In the genomic region with DNA sequence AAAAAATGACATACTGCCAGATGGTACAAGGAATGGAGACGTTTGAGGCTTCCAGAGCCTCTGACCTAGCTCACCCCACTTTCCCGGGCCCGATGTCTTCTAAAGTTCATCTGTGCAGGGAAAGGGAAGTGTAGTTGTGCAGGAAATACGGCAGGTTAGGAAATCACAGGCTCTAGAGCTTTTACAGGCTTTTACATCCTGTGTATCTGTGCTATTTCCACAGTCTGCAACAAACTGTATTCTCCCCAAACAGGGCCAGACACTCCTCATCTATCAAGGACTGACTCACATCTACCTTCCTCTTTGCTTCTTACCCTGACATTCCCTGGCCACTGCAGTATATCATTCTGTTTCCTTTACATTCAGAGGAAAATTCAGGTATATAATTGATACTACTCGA, we compare ENCODE assay signal across 1 cellular context.
TF ChIP-seq lines count a peak whose summit lies in the region.

No MANE protein-coding gene starts in this region.

TF ChIP-seq in IMR-90, 13 proteins besides CTCF, POLR2A, EP300 and RAD21:
- TF ChIP-seq, protein P1, sequence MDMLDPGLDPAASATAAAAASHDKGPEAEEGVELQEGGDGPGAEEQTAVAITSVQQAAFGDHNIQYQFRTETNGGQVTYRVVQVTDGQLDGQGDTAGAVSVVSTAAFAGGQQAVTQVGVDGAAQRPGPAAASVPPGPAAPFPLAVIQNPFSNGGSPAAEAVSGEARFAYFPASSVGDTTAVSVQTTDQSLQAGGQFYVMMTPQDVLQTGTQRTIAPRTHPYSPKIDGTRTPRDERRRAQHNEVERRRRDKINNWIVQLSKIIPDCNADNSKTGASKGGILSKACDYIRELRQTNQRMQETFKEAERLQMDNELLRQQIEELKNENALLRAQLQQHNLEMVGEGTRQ (IDR thresholded peaks at IDR 0.05; ENCODE audit: low read depth, low read length), result no peak
